ENCODE assay signal across 1 cellular context in genomic region chr1:192491804-192492554, GRCh38.
TF ChIP-seq lines count a peak whose summit lies in the region.

No MANE protein-coding gene starts in this region.

TF ChIP-seq in HCT116, 20 proteins besides CTCF, POLR2A, EP300 and RAD21 (continued from another document):
- TF ChIP-seq YY1 (IDR thresholded peaks at IDR 0.05; ENCODE audit: extremely low read depth, insufficient replicate concordance, low read depth, low read length) = no peak
- TF ChIP-seq FOSL1 (IDR thresholded peaks at IDR 0.05; ENCODE audit: low read depth) = no peak
- no peak for TF ChIP-seq SIN3A (IDR thresholded peaks at IDR 0.05; ENCODE audit: low read depth)
- TF ChIP-seq ZBTB33 (IDR thresholded peaks at IDR 0.05; ENCODE audit: extremely low read depth, insufficient replicate concordance, low read length) = no peak
- no peak for TF ChIP-seq POLR2AphosphoS5 (IDR thresholded peaks at IDR 0.05; ENCODE audit: low read depth, low read length)
- TF ChIP-seq ATF3 (IDR thresholded peaks at IDR 0.05) = no peak
- TF ChIP-seq CEBPB (IDR thresholded peaks at IDR 0.05; ENCODE audit: low read depth) = no peak
- TF ChIP-seq EGR1 (IDR thresholded peaks at IDR 0.05; ENCODE audit: low read depth) = no peak
- TF ChIP-seq SRF (IDR thresholded peaks at IDR 0.05; ENCODE audit: low read depth) = no peak
- TF ChIP-seq ZNF274 (IDR thresholded peaks at IDR 0.05; ENCODE audit: low read depth, low read length) = no peak
- TF ChIP-seq ELF1 (IDR thresholded peaks at IDR 0.05; ENCODE audit: borderline replicate concordance, low read depth) = no peak
- no peak for TF ChIP-seq SP1 (IDR thresholded peaks at IDR 0.05; ENCODE audit: low read depth)
TF ChIP-seq in HCT116: peak in this region for 0.
